Comparison of ENCODE assay signal across 1 cellular context in the genomic region with DNA sequence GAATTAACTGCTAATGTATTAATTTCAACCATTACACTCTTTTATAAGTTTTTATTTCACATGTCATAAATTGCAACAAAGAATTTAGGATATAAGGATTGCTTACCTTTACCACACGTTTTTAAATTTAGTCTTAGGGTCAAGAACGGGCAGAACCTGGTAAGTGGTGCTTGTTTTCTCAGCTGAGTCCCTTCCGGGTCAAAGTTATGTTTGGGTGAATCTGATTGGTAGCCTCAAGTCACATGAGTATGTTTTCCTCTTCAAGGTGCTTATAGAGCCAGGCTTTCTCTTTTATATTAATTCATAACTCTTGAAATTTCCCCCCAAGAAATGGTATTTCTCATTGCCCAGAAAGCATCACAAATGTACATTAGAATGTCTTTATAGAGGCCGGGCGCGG.
TF ChIP-seq lines count a peak whose summit lies in the region.

No MANE protein-coding gene starts in this region.

TF ChIP-seq in HepG2, 621 proteins besides CTCF, POLR2A, EP300 and RAD21 (continued from another document):
- TF ChIP-seq, protein P1, sequence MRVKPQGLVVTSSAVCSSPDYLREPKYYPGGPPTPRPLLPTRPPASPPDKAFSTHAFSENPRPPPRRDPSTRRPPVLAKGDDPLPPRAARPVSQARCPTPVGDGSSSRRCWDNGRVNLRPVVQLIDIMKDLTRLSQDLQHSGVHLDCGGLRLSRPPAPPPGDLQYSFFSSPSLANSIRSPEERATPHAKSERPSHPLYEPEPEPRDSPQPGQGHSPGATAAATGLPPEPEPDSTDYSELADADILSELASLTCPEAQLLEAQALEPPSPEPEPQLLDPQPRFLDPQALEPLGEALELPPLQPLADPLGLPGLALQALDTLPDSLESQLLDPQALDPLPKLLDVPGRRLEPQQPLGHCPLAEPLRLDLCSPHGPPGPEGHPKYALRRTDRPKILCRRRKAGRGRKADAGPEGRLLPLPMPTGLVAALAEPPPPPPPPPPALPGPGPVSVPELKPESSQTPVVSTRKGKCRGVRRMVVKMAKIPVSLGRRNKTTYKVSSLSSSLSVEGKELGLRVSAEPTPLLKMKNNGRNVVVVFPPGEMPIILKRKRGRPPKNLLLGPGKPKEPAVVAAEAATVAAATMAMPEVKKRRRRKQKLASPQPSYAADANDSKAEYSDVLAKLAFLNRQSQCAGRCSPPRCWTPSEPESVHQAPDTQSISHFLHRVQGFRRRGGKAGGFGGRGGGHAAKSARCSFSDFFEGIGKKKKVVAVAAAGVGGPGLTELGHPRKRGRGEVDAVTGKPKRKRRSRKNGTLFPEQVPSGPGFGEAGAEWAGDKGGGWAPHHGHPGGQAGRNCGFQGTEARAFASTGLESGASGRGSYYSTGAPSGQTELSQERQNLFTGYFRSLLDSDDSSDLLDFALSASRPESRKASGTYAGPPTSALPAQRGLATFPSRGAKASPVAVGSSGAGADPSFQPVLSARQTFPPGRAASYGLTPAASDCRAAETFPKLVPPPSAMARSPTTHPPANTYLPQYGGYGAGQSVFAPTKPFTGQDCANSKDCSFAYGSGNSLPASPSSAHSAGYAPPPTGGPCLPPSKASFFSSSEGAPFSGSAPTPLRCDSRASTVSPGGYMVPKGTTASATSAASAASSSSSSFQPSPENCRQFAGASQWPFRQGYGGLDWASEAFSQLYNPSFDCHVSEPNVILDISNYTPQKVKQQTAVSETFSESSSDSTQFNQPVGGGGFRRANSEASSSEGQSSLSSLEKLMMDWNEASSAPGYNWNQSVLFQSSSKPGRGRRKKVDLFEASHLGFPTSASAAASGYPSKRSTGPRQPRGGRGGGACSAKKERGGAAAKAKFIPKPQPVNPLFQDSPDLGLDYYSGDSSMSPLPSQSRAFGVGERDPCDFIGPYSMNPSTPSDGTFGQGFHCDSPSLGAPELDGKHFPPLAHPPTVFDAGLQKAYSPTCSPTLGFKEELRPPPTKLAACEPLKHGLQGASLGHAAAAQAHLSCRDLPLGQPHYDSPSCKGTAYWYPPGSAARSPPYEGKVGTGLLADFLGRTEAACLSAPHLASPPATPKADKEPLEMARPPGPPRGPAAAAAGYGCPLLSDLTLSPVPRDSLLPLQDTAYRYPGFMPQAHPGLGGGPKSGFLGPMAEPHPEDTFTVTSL (CRISPR knock-in tag; IDR thresholded peaks at IDR 0.05; ENCODE audit: borderline replicate concordance) = no peak
- TF ChIP-seq NFYB (CRISPR knock-in tag; IDR thresholded peaks at IDR 0.05) (peak; percentile 51; the same call in 1 of the 2 replicates), GABPB1 (CRISPR knock-in tag; IDR thresholded peaks at IDR 0.05) (peak; percentile 45; the same call in 1 of the 2 replicates), GABPA (IDR thresholded peaks at IDR 0.05; ENCODE audit: low read depth, low read length) (no peak), GABPA (CRISPR knock-in tag; IDR thresholded peaks at IDR 0.05; ENCODE audit: low read depth) (peak; percentile 47; the same call in 1 of the 2 replicates), ZNF562 (CRISPR knock-in tag; IDR thresholded peaks at IDR 0.05; ENCODE audit: borderline replicate concordance) (no peak), POLR2G (IDR thresholded peaks at IDR 0.05; ENCODE audit: low read depth, low read length) (no peak)
